Comparison of ENCODE assay signal across 8 cellular contexts in genomic region chr11:108733479-108734116, GRCh38.
A peak's percentile ranks its signal among the peaks of the same experiment; 100 is the strongest.
DNase-seq lines count a peak whose midpoint lies in the region; ATAC-seq and TF ChIP-seq lines count a peak whose summit lies in the region.

No MANE protein-coding gene starts in this region.

- no peak overlapping the region for H3K4me3 ChIP-seq in epithelial cell of esophagus (ENCODE audit: low read length)

- H3K4me1 Mint-ChIP-seq in stimulated activated effector memory CD8-positive, alpha-beta T cell treated with anti-CD3 and anti-CD28 coated beads, Interleukin-12 subunit alpha, Interleukin-12 subunit beta, amount 100 ng/mL, for 72 hours, result peaks cover 60% of the 10 kb centered on the region

- CTCF ChIA-PET in RWPE1 (lab: Yijun Ruan, JAX), result interaction anchor here (0.5 kb wide), 1 partner anchor 164 kb away, joined by 3 read pairs; no protein-coding TSS in a partner anchor

- peaks cover 8% of the 10 kb centered on the region for H3K36me3 Mint-ChIP-seq in stimulated activated effector memory CD8-positive, alpha-beta T cell treated with anti-CD3 and anti-CD28 coated beads, Interleukin-12 subunit alpha, Interleukin-12 subunit beta, amount 100 ng/mL, for 72 hours

- TF ChIP-seq CTCF in RWPE1 (conservative IDR thresholded peaks at IDR 0.05; ENCODE audit: low read depth) (no peak), epithelial cell of esophagus (IDR thresholded peaks at IDR 0.05; ENCODE audit: insufficient read depth, low read depth, low read length, missing control alignments) (no peak)

- peak overlapping the region; percentile 79 for H3K27ac Mint-ChIP-seq in stimulated activated effector memory CD8-positive, alpha-beta T cell treated with anti-CD3 and anti-CD28 coated beads, Interleukin-12 subunit alpha, Interleukin-12 subunit beta, amount 100 ng/mL, for 72 hours

- H3K9me3 Mint-ChIP-seq in stimulated activated effector memory CD8-positive, alpha-beta T cell treated with anti-CD3 and anti-CD28 coated beads, Interleukin-12 subunit alpha, Interleukin-12 subunit beta, amount 100 ng/mL, for 72 hours, result no peaks in the 10 kb centered on the region

- DNase-seq in stimulated activated CD4-positive, alpha-beta T cell treated with anti-CD3 and anti-CD28 coated beads, Interleukin-12 subunit alpha, Interleukin-12 subunit beta, amount 100 ng/mL, for 4 hours, result peak; percentile 9
- DNase-seq in stimulated activated CD4-positive, alpha-beta T cell treated with anti-CD3 and anti-CD28 coated beads, Interleukin-4, amount 100 ng/mL, for 1 hour, result no peak
- DNase-seq in RWPE1 (ENCODE audit: low spot score) (peak; percentile 16), epithelial cell of esophagus (ENCODE audit: low read depth) (peak; percentile 65), DMS153 (lab: John Stamatoyannopoulos, UW) (no peak), left lobe of liver (ENCODE audit: low spot score) (no peak)
- peak; percentile 15 to 71 for DNase-seq in stimulated activated effector memory CD8-positive, alpha-beta T cell treated with anti-CD3 and anti-CD28 coated beads, Interleukin-12 subunit alpha, Interleukin-12 subunit beta, amount 100 ng/mL, for 72 hours (ENCODE audit: low spot score in 2 of 2)

- POLR2A ChIA-PET in RWPE1 (lab: Yijun Ruan, JAX; ENCODE audit: low non-redundant PET), result no interaction called here

- H3K27ac ChIP-seq in RWPE1, result no peak overlapping the region

- ATAC-seq in HG02970 (IDR thresholded peaks at IDR 0.05; ENCODE audit: low FRiP score, unreplicated experiment), result peak; percentile 81
- ATAC-seq in stimulated activated effector memory CD8-positive, alpha-beta T cell treated with anti-CD3 and anti-CD28 coated beads, Interleukin-12 subunit alpha, Interleukin-12 subunit beta, amount 100 ng/mL, for 72 hours, result peak; percentile 99
- no peak for ATAC-seq in left lobe of liver

- H3K4me3 Mint-ChIP-seq in stimulated activated effector memory CD8-positive, alpha-beta T cell treated with anti-CD3 and anti-CD28 coated beads, Interleukin-12 subunit alpha, Interleukin-12 subunit beta, amount 100 ng/mL, for 72 hours, result peak overlapping the region; percentile 40

Comparison
In these comparisons a context has a peak if more than half of its experiments do, and no peak if none do; other contexts are left out.
1. DNase-seq: peak in stimulated activated CD4-positive, alpha-beta T cell treated with anti-CD3 and anti-CD28 coated beads, Interleukin-12 subunit alpha, Interleukin-12 subunit beta, amount 100 ng/mL, for 4 hours (single experiment), RWPE1 (single experiment), epithelial cell of esophagus (single experiment) and stimulated activated effector memory CD8-positive, alpha-beta T cell treated with anti-CD3 and anti-CD28 coated beads, Interleukin-12 subunit alpha, Interleukin-12 subunit beta, amount 100 ng/mL, for 72 hours (2 of 2); none in stimulated activated CD4-positive, alpha-beta T cell treated with anti-CD3 and anti-CD28 coated beads, Interleukin-4, amount 100 ng/mL, for 1 hour (single experiment), DMS153 (single experiment) and left lobe of liver (single experiment).